Comparison of ENCODE assay signal across 1 cellular context in the genomic region with DNA sequence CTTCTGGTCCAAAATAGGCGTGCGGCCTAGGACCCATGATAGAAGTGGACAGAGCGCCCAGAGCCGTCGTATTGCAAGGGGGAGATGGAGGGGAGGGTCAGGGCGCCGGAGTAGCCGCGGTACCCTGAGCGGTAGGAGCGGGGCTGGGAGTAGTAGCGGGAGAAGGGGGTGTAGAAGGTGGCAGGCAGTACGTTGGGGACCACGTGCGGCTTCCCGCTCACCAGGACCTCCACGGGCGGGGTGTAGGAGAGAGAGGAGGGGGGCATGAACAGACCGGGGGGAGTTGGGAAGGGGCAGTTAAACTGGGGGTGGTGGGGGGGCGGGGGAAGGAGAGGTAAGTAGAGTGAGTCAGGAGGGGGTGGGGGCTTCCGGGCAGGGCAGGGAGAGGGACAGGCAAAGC.
TF ChIP-seq lines count a peak whose summit lies in the region.

No MANE protein-coding gene starts in this region.

TF ChIP-seq in GM23338, 12 proteins besides CTCF, POLR2A, EP300 and RAD21 (continued from another document):
- TF ChIP-seq, protein P1, sequence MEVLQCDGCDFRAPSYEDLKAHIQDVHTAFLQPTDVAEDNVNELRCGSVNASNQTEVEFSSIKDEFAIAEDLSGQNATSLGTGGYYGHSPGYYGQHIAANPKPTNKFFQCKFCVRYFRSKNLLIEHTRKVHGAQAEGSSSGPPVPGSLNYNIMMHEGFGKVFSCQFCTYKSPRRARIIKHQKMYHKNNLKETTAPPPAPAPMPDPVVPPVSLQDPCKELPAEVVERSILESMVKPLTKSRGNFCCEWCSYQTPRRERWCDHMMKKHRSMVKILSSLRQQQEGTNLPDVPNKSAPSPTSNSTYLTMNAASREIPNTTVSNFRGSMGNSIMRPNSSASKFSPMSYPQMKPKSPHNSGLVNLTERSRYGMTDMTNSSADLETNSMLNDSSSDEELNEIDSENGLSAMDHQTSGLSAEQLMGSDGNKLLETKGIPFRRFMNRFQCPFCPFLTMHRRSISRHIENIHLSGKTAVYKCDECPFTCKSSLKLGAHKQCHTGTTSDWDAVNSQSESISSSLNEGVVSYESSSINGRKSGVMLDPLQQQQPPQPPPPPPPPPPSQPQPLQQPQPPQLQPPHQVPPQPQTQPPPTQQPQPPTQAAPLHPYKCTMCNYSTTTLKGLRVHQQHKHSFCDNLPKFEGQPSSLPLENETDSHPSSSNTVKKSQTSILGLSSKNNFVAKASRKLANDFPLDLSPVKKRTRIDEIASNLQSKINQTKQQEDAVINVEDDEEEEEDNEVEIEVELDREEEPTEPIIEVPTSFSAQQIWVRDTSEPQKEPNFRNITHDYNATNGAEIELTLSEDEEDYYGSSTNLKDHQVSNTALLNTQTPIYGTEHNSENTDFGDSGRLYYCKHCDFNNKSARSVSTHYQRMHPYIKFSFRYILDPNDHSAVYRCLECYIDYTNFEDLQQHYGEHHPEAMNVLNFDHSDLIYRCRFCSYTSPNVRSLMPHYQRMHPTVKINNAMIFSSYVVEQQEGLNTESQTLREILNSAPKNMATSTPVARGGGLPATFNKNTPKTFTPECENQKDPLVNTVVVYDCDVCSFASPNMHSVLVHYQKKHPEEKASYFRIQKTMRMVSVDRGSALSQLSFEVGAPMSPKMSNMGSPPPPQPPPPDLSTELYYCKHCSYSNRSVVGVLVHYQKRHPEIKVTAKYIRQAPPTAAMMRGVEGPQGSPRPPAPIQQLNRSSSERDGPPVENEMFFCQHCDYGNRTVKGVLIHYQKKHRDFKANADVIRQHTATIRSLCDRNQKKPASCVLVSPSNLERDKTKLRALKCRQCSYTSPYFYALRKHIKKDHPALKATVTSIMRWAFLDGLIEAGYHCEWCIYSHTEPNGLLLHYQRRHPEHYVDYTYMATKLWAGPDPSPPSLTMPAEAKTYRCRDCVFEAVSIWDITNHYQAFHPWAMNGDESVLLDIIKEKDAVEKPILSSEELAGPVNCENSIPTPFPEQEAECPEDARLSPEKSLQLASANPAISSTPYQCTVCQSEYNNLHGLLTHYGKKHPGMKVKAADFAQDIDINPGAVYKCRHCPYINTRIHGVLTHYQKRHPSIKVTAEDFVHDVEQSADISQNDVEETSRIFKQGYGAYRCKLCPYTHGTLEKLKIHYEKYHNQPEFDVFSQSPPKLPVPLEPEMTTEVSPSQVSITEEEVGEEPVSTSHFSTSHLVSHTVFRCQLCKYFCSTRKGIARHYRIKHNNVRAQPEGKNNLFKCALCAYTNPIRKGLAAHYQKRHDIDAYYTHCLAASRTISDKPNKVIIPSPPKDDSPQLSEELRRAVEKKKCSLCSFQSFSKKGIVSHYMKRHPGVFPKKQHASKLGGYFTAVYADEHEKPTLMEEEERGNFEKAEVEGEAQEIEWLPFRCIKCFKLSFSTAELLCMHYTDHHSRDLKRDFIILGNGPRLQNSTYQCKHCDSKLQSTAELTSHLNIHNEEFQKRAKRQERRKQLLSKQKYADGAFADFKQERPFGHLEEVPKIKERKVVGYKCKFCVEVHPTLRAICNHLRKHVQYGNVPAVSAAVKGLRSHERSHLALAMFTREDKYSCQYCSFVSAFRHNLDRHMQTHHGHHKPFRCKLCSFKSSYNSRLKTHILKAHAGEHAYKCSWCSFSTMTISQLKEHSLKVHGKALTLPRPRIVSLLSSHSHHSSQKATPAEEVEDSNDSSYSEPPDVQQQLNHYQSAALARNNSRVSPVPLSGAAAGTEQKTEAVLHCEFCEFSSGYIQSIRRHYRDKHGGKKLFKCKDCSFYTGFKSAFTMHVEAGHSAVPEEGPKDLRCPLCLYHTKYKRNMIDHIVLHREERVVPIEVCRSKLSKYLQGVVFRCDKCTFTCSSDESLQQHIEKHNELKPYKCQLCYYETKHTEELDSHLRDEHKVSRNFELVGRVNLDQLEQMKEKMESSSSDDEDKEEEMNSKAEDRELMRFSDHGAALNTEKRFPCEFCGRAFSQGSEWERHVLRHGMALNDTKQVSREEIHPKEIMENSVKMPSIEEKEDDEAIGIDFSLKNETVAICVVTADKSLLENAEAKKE (CRISPR knock-in tag; IDR thresholded peaks at IDR 0.05) = no peak
- TF ChIP-seq CREB1 (CRISPR knock-in tag; IDR thresholded peaks at IDR 0.05; ENCODE audit: low read depth) = no peak
TF ChIP-seq in GM23338: peak in this region for 0.
